Comparison of ENCODE assay signal across 2 cellular contexts in the genomic region with DNA sequence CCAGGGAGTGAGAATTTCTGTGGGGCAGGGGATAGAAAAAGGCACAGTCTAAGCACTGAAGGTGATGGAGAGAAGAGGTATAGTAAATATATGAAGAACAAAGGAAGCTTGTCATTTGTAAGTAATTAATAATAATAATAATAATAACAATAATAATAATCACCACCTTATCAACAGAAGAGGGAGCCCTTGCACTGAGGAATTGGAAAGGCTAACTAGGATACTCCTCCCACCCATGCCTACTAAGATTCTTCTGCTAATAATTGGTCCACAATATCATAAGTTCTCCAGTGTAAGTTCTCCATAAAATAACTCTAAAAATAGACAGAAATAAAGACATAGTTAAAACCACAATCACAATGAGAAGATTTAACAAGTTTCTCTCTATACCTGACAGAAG.
TF ChIP-seq lines count a peak whose summit lies in the region.

No MANE protein-coding gene starts in this region.

TF ChIP-seq in GM23338, 12 proteins besides CTCF, POLR2A, EP300 and RAD21:
- no peak for TF ChIP-seq POLR2AphosphoS5 (IDR thresholded peaks at IDR 0.05; ENCODE audit: low read depth)
- TF ChIP-seq ETS1 (IDR thresholded peaks at IDR 0.05): no peak
- no peak for TF ChIP-seq ZNF114 (CRISPR knock-in tag; IDR thresholded peaks at IDR 0.05)
- no peak for TF ChIP-seq STAT1 (IDR thresholded peaks at IDR 0.05; ENCODE audit: unreplicated experiment)
- TF ChIP-seq, protein P1, sequence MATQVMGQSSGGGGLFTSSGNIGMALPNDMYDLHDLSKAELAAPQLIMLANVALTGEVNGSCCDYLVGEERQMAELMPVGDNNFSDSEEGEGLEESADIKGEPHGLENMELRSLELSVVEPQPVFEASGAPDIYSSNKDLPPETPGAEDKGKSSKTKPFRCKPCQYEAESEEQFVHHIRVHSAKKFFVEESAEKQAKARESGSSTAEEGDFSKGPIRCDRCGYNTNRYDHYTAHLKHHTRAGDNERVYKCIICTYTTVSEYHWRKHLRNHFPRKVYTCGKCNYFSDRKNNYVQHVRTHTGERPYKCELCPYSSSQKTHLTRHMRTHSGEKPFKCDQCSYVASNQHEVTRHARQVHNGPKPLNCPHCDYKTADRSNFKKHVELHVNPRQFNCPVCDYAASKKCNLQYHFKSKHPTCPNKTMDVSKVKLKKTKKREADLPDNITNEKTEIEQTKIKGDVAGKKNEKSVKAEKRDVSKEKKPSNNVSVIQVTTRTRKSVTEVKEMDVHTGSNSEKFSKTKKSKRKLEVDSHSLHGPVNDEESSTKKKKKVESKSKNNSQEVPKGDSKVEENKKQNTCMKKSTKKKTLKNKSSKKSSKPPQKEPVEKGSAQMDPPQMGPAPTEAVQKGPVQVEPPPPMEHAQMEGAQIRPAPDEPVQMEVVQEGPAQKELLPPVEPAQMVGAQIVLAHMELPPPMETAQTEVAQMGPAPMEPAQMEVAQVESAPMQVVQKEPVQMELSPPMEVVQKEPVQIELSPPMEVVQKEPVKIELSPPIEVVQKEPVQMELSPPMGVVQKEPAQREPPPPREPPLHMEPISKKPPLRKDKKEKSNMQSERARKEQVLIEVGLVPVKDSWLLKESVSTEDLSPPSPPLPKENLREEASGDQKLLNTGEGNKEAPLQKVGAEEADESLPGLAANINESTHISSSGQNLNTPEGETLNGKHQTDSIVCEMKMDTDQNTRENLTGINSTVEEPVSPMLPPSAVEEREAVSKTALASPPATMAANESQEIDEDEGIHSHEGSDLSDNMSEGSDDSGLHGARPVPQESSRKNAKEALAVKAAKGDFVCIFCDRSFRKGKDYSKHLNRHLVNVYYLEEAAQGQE (IDR thresholded peaks at IDR 0.05; ENCODE audit: unreplicated experiment): no peak
- TF ChIP-seq NANOG (IDR thresholded peaks at IDR 0.05; ENCODE audit: borderline replicate concordance): no peak
- TF ChIP-seq ZNF331 (CRISPR knock-in tag; IDR thresholded peaks at IDR 0.05; ENCODE audit: low read depth): no peak
TF ChIP-seq in GM23338: peak in this region for 0.

TF ChIP-seq in endothelial cell of umbilical vein, 7 proteins besides CTCF, POLR2A, EP300 and RAD21:
- TF ChIP-seq GATA2 (IDR thresholded peaks at IDR 0.05; ENCODE audit: insufficient read depth, insufficient read length, low read depth, low read length): no peak
- TF ChIP-seq POLR2AphosphoS5 (IDR thresholded peaks at IDR 0.05; ENCODE audit: insufficient read depth, low read depth, low read length): no peak
- no peak for TF ChIP-seq FOS (IDR thresholded peaks at IDR 0.05; ENCODE audit: borderline replicate concordance, insufficient read depth, low read length)
- no peak for TF ChIP-seq MAX (IDR thresholded peaks at IDR 0.05; ENCODE audit: insufficient read depth, insufficient read length)
- TF ChIP-seq MYC (IDR thresholded peaks at IDR 0.05; ENCODE audit: low read depth, low read length): no peak
- TF ChIP-seq EZH2 (IDR thresholded peaks at IDR 0.05; ENCODE audit: borderline replicate concordance, low read depth, low read length, severe bottlenecking): no peak
TF ChIP-seq in endothelial cell of umbilical vein: peak in this region for 0.
